ENCODE assay signal across 23 cellular contexts in genomic region chr4:78397292-78397630, GRCh38.
A peak's percentile ranks its signal among the peaks of the same experiment; 100 is the strongest.
DNase-seq lines count a peak whose midpoint lies in the region; ATAC-seq, FAIRE-seq and TF ChIP-seq lines count a peak whose summit lies in the region.
"Had no signal": no experiment of that assay in that cellular context is flagged by ENCODE, and none has a peak within 500 bp of the region (broad histone marks: within the 10 kb centered on the region; RNA-seq: fewer than 3 reads in every experiment).

No MANE protein-coding gene starts in this region.

- H3K79me2 ChIP-seq in GM23338 (replicated peaks; ENCODE audit: insufficient read depth) (peaks cover 21% of the 10 kb centered on the region; the same call in 1 of the 2 replicates), H1 (ENCODE audit: control insufficient read depth in 1 of 2, insufficient read depth in 2 of 2, low read length in 2 of 2) (peaks cover 0 to 27% of the 10 kb centered on the region in 2 experiments; a peak in 2 of 4 replicates)

- H3K9me3 Mint-ChIP-seq in GM23338: peaks cover 15% of the 10 kb centered on the region
- peaks cover 7% of the 10 kb centered on the region for H3K9me3 Mint-ChIP-seq in natural killer cell treated with Interleukin-12 subunit alpha and Interleukin-12 subunit beta and Interleukin-15 and Interleukin-18, amount 100 ng/mL, for 72 hours

- ATAC-seq in GM23338: peak; percentile 71
- no peak for ATAC-seq in natural killer cell treated with Interleukin-12 subunit alpha and Interleukin-12 subunit beta and Interleukin-15 and Interleukin-18, amount 100 ng/mL, for 72 hours
- no peak for ATAC-seq in GM21447 (IDR thresholded peaks at IDR 0.05; ENCODE audit: unreplicated experiment)
- ATAC-seq: CD8-positive, alpha-beta T cell had no signal

- H4K8ac ChIP-seq in H1 (ENCODE audit: extremely low read depth, insufficient read depth, low read length): no peak overlapping the region

- no peak for DNase-seq in GM23338 (ENCODE audit: low spot score)
- DNase-seq in H1 (ENCODE audit: low read depth in 1 of 2, low spot score in 2 of 2): no peak
- DNase-seq in natural killer cell treated with Interleukin-12 subunit alpha and Interleukin-12 subunit beta and Interleukin-15 and Interleukin-18, amount 100 ng/mL, for 72 hours (ENCODE audit: low spot score): no peak
- DNase-seq in activated T-cell treated with anti-CD3 and anti-CD28 coated beads for 4 hours: no peak
- no peak for DNase-seq in NCI-H2171 (lab: John Stamatoyannopoulos, UW)
- DNase-seq: Caco-2; CD4-positive, CD25-positive, alpha-beta regulatory T cell; CD8-positive, alpha-beta T cell; DMS153; DND-41; GM23248; HCEC 1CT had no signal

- H3K4ac ChIP-seq in H1 (replicated peaks; ENCODE audit: insufficient read length, low read depth, low read length): no peak overlapping the region

- 80% methylated on average over 2 of the region's 2 CpGs; no CpG with 5 or more reads in 1 of the 2 experiments for WGBS in H1 (ENCODE audit: extremely low coverage in 1 of 2, insufficient coverage in 1 of 2, insufficient read length in 1 of 2, insufficient replicate concordance in 2 of 2, low coverage in 1 of 2, low lambda C conversion rate in 2 of 2, missing lambda C conversion rate in 1 of 2), 2 experiments

- POLR2A ChIA-PET in H1 (lab: Charles Lee; ENCODE audit: partially characterized antibody): no interaction called here

- H2BK12ac ChIP-seq in H1 (ENCODE audit: low read depth, low read length): peak overlapping the region; percentile 64; the same call in 1 of the 2 replicates

- H3K14ac ChIP-seq in H1 (ENCODE audit: insufficient read length): no peak overlapping the region

- peak overlapping the region; percentile 57 for H4K91ac ChIP-seq in H1 (replicated peaks; ENCODE audit: insufficient read length, low read length)

- H2BK20ac ChIP-seq in H1 (ENCODE audit: low read length): peak overlapping the region; percentile 94; the same call in 1 of the 2 replicates

- H4K20me1 ChIP-seq in GM23338 (replicated peaks; ENCODE audit: insufficient read depth) (no peaks in the 10 kb centered on the region; the same call in 1 of the 2 replicates), H1 (replicated peaks in 1 of 2; ENCODE audit: control insufficient read depth in 1 of 2, insufficient read depth in 2 of 2, low read length in 2 of 2) (no peaks in the 10 kb centered on the region)
- H4K20me1 ChIP-seq: BLaER1 had no signal

- H3K4me2 ChIP-seq in GM23338 (peak overlapping the region; percentile 66), H1 (ENCODE audit: insufficient read depth in 1 of 2, low read depth in 2 of 2, low read length in 2 of 2) (peak overlapping the region; percentile 42 to 53)
- H3K4me2 ChIP-seq: BLaER1 had no signal

- H2AFZ ChIP-seq in GM23338 (no peak overlapping the region), H1 (ENCODE audit: low read length) (no peak overlapping the region)
- H2AFZ ChIP-seq: GM23248 had no signal

- no peaks in the 10 kb centered on the region for H3K27me3 ChIP-seq in GM23338 (ENCODE audit: insufficient read depth)
- H3K27me3 ChIP-seq in HUES6 (ENCODE audit: control insufficient read depth, insufficient read depth, low read length): no peaks in the 10 kb centered on the region
- no peaks in the 10 kb centered on the region for H3K27me3 ChIP-seq in H1 (replicated peaks in 1 of 4; ENCODE audit: control insufficient read depth in 3 of 4, extremely low read depth in 1 of 4, insufficient read depth in 3 of 4, low read length in 3 of 4)
- no peaks in the 10 kb centered on the region for H3K27me3 ChIP-seq in iPS-20b (ENCODE audit: insufficient read depth, low read length)
- H3K27me3 ChIP-seq: BLaER1 had no signal

- peaks cover 2% of the 10 kb centered on the region; the same call in 1 of the 2 replicates for H3K79me1 ChIP-seq in H1 (ENCODE audit: low read depth, low read length)

- no peak overlapping the region for H3K56ac ChIP-seq in H1 (replicated peaks; ENCODE audit: insufficient read length, low read depth, low read length)

- FAIRE-seq in H1 (lab: Jason Lieb, UNC): peak; percentile 7
- FAIRE-seq: A204.1, G401.6, GM12892, H54 had no signal

- H3K23me2 ChIP-seq in H1 (ENCODE audit: low read depth, low read length): no peaks in the 10 kb centered on the region

- H3K9me3 ChIP-seq in HUES6 (ENCODE audit: control insufficient read depth, insufficient read depth, low read depth, low read length) (peaks cover 6% of the 10 kb centered on the region; the same call in 1 of the 2 replicates), H1 (ENCODE audit: insufficient read depth in 2 of 2, low read depth in 1 of 2, low read length in 1 of 2) (no peaks in the 10 kb centered on the region; a peak in 1 of 4 replicates), iPS-20b (ENCODE audit: insufficient read depth, low read depth, low read length) (peaks cover 7% of the 10 kb centered on the region; the same call in 1 of the 2 replicates)

- no peak for TF ChIP-seq CTCF in GM23338 (conservative IDR thresholded peaks at IDR 0.05; ENCODE audit: low read depth in 2 of 2)
- TF ChIP-seq CTCF in H1 (IDR thresholded peaks at IDR 0.05; ENCODE audit: control extremely low read depth in 1 of 3, insufficient read depth in 1 of 3, low read depth in 1 of 3, low read length in 3 of 3): no peak

- H2BK5ac ChIP-seq in H1 (ENCODE audit: low read depth, low read length): peak overlapping the region; percentile 80; the same call in 1 of the 2 replicates

- peak overlapping the region; percentile 57 for H3K27ac Mint-ChIP-seq in GM23338
- no peak overlapping the region for H3K27ac Mint-ChIP-seq in natural killer cell treated with Interleukin-12 subunit alpha and Interleukin-12 subunit beta and Interleukin-15 and Interleukin-18, amount 100 ng/mL, for 72 hours
- H3K27ac Mint-ChIP-seq: B cell; CD4-positive, CD25-positive, alpha-beta regulatory T cell; CD8-positive, alpha-beta T cell had no signal

- H2AK5ac ChIP-seq in H1 (ENCODE audit: low read depth, low read length): peak overlapping the region; percentile 97

- H4K5ac ChIP-seq in H1 (ENCODE audit: insufficient read length, low read depth, low read length): peak overlapping the region; percentile 18

- H3K27ac ChIP-seq in GM23338 (ENCODE audit: low read depth): 0 out of 2 replicates have a peak overlapping the region, but pooled peaks have one; percentile 2
- peak overlapping the region; percentile 31 for H3K27ac ChIP-seq in HUES6 (ENCODE audit: low read depth, low read length)
- no peak overlapping the region; the same call in 1 of the 2 replicates for H3K27ac ChIP-seq in H1 (ENCODE audit: low read depth, low read length)
- peak overlapping the region; percentile 20 for H3K27ac ChIP-seq in iPS-20b (ENCODE audit: low read length)
- H3K27ac ChIP-seq: 22Rv1, BLaER1, C4-2B, GM23248 had no signal

- no peaks in the 10 kb centered on the region for H3F3A ChIP-seq in GM23338 (replicated peaks; ENCODE audit: low read depth)

- no peak overlapping the region for H3K9ac ChIP-seq in HUES6 (ENCODE audit: low read length)
- 0 out of 7 replicates have a peak overlapping the region, but pooled peaks of 1 of the 4 experiments have one; percentile 26 for H3K9ac ChIP-seq in H1 (replicated peaks in 1 of 4; ENCODE audit: extremely low read depth in 1 of 4, low read depth in 3 of 4, low read length in 3 of 4)
- peak overlapping the region; percentile 45 for H3K9ac ChIP-seq in iPS-20b (ENCODE audit: low read depth, low read length)
- H3K9ac ChIP-seq: BLaER1, GM23248 had no signal

- peaks cover 4% of the 10 kb centered on the region; the same call in 1 of the 2 replicates for H3K9me2 ChIP-seq in GM23338 (ENCODE audit: insufficient read depth)

- no peak overlapping the region for H3K23ac ChIP-seq in H1 (ENCODE audit: insufficient read length)

- TF ChIP-seq POLR2A in H1 (IDR thresholded peaks at IDR 0.05; ENCODE audit: control extremely low read depth in 1 of 2, low read depth in 2 of 2, low read length in 2 of 2): no peak

- peak overlapping the region; percentile 25 for H2BK120ac ChIP-seq in H1 (replicated peaks; ENCODE audit: low read depth, low read length)

- H2BK15ac ChIP-seq in H1 (ENCODE audit: low read length): peak overlapping the region; percentile 88

- no peak for TF ChIP-seq EP300 in H1 (IDR thresholded peaks at IDR 0.05; ENCODE audit: borderline replicate concordance in 1 of 2, low read depth in 2 of 2, low read length in 2 of 2)

- H3K18ac ChIP-seq in H1 (ENCODE audit: extremely low read depth, low read length): peak overlapping the region; percentile 56; the same call in 1 of the 2 replicates

- H3K4me3 ChIP-seq in GM23338: peak overlapping the region; percentile 34
- H3K4me3 ChIP-seq in HUES6 (ENCODE audit: low read depth, low read length): peak overlapping the region; percentile 28; the same call in 1 of the 2 replicates
- peak overlapping the region in 2 of 4 experiments; percentile 3 to 36; a peak in 3 of 8 replicates for H3K4me3 ChIP-seq in H1 (ENCODE audit: extremely low read depth in 1 of 4, insufficient read depth in 2 of 4, low read depth in 3 of 4, low read length in 4 of 4)
- peak overlapping the region; percentile 49 for H3K4me3 ChIP-seq in iPS-20b (ENCODE audit: low read length)
- H3K4me3 ChIP-seq: BLaER1, GM23248 had no signal

- H3K4me3 Mint-ChIP-seq in GM23338: peak overlapping the region; percentile 40
- H3K4me3 Mint-ChIP-seq in natural killer cell treated with Interleukin-12 subunit alpha and Interleukin-12 subunit beta and Interleukin-15 and Interleukin-18, amount 100 ng/mL, for 72 hours: no peak overlapping the region
- H3K4me3 Mint-ChIP-seq: B cell; CD4-positive, CD25-positive, alpha-beta regulatory T cell; CD8-positive, alpha-beta T cell had no signal

- peaks cover 25% of the 10 kb centered on the region for H3K36me3 Mint-ChIP-seq in GM23338 (ENCODE audit: low read depth)
- peaks cover 12% of the 10 kb centered on the region for H3K36me3 Mint-ChIP-seq in natural killer cell treated with Interleukin-12 subunit alpha and Interleukin-12 subunit beta and Interleukin-15 and Interleukin-18, amount 100 ng/mL, for 72 hours
- H3K36me3 Mint-ChIP-seq: CD4-positive, CD25-positive, alpha-beta regulatory T cell; CD8-positive, alpha-beta T cell had no signal

- no peaks in the 10 kb centered on the region for H3K27me3 Mint-ChIP-seq in GM23338 (ENCODE audit: insufficient read depth, low read depth, poor library complexity)
- peaks cover 7 to 27% of the 10 kb centered on the region in 2 donors for H3K27me3 Mint-ChIP-seq in natural killer cell treated with Interleukin-12 subunit alpha and Interleukin-12 subunit beta and Interleukin-15 and Interleukin-18, amount 100 ng/mL, for 72 hours

- H3K4me1 Mint-ChIP-seq in GM23338: peaks cover 20% of the 10 kb centered on the region
- no peaks in the 10 kb centered on the region for H3K4me1 Mint-ChIP-seq in natural killer cell treated with Interleukin-12 subunit alpha and Interleukin-12 subunit beta and Interleukin-15 and Interleukin-18, amount 100 ng/mL, for 72 hours (ENCODE audit: low read depth in 2 of 2)
- H3K4me1 Mint-ChIP-seq: B cell; CD4-positive, CD25-positive, alpha-beta regulatory T cell had no signal

- no peak for TF ChIP-seq RAD21 in H1 (IDR thresholded peaks at IDR 0.05 in 1 of 2, conservative IDR thresholded peaks at IDR 0.05 in 1 of 2; ENCODE audit: low read depth in 2 of 2, low read length in 2 of 2)

- H3K36me3 ChIP-seq in GM23338 (ENCODE audit: insufficient read depth) (peaks cover 7% of the 10 kb centered on the region; the same call in 1 of the 2 replicates), HUES6 (ENCODE audit: control insufficient read depth, insufficient read depth, low read length) (peaks cover 14% of the 10 kb centered on the region; the same call in 1 of the 2 replicates), H1 (ENCODE audit: control insufficient read depth in 2 of 4, insufficient read depth in 4 of 4, low read length in 3 of 4) (peaks cover 4 to 19% (median 12%) of the 10 kb centered on the region in 4 experiments; a peak in 6 of 8 replicates), iPS-20b (ENCODE audit: insufficient read depth, low read depth, low read length) (peaks cover 18% of the 10 kb centered on the region)
- H3K36me3 ChIP-seq: BLaER1 had no signal

- H3K4me1 ChIP-seq in GM23338 (ENCODE audit: insufficient read depth) (peaks cover 11% of the 10 kb centered on the region), HUES6 (ENCODE audit: control insufficient read depth, insufficient read depth, low read length) (peaks cover 11% of the 10 kb centered on the region; the same call in 1 of the 2 replicates), H1 (replicated peaks in 1 of 4; ENCODE audit: control insufficient read depth in 3 of 4, insufficient read depth in 4 of 4, low read length in 3 of 4) (peaks cover 2 to 9% (median 5%) of the 10 kb centered on the region in 4 experiments; a peak in 4 of 7 replicates), iPS-20b (ENCODE audit: insufficient read depth, low read length) (peaks cover 13% of the 10 kb centered on the region)
- H3K4me1 ChIP-seq: BLaER1, Caco-2 had no signal

- CTCF ChIA-PET in H1 (lab: Charles Lee; ENCODE audit: partially characterized antibody): interaction anchor here (1.0 to 1.1 kb wide), 2 partner anchors 305 to 341 kb away, joined by 3 read pairs; no protein-coding TSS in a partner anchor
